19 cellular contexts compared by ENCODE assay signal in genomic region chr18:34261865-34262780, GRCh38. TPM values are rescaled to one million over a fixed set of nuclear protein-coding genes. Genes with fewer than 3 reads are reported as not detected.
DNase-seq lines count a peak whose midpoint lies in the region; ATAC-seq and TF ChIP-seq lines count a peak whose summit lies in the region.
"Had no signal": no experiment of that assay in that cellular context is flagged by ENCODE, and none has a peak within 500 bp of the region (broad histone marks: within the 10 kb centered on the region; RNA-seq: fewer than 3 reads in every experiment).

No MANE protein-coding gene starts in this region.

- H3K27me3 Mint-ChIP-seq in endothelial cell (ENCODE audit: unreplicated experiment) (no peaks in the 10 kb centered on the region), type B pancreatic cell (no peaks in the 10 kb centered on the region)
- H3K27me3 Mint-ChIP-seq in activated CD8-positive, alpha-beta T cell treated with anti-CD3 and anti-CD28 coated beads, Interleukin-2, amount 10 ng/mL, durations not matched to agents 7 days and 5 days (ENCODE audit: low read depth), result no peaks in the 10 kb centered on the region
- H3K27me3 Mint-ChIP-seq: CD8-positive, alpha-beta memory T cell; memory B cell; stimulated activated naive CD8-positive, alpha-beta T cell treated with anti-CD3 and anti-CD28 coated beads, Interleukin-15, amount 100 ng/mL, for 72 hours had no signal

- H3K4me1 Mint-ChIP-seq in endothelial cell (ENCODE audit: unreplicated experiment) (no peaks in the 10 kb centered on the region), type B pancreatic cell (ENCODE audit: unreplicated experiment) (no peaks in the 10 kb centered on the region)
- no peaks in the 10 kb centered on the region for H3K4me1 Mint-ChIP-seq in activated CD8-positive, alpha-beta T cell treated with anti-CD3 and anti-CD28 coated beads, Interleukin-2, amount 10 ng/mL, durations not matched to agents 7 days and 5 days (ENCODE audit: low read depth)
- H3K4me1 Mint-ChIP-seq: CD8-positive, alpha-beta memory T cell; memory B cell; stimulated activated naive CD8-positive, alpha-beta T cell treated with anti-CD3 and anti-CD28 coated beads, Interleukin-15, amount 100 ng/mL, for 72 hours had no signal

- DNase-seq in endothelial cell (ENCODE audit: low spot score), result no peak
- no peak for DNase-seq in type B pancreatic cell (ENCODE audit: extremely low spot score, unreplicated experiment)
- DNase-seq in activated naive CD4-positive, alpha-beta T cell treated with anti-CD3 and anti-CD28 coated beads, Interleukin-2, amount 50 U/mL, for 16 hours, result no peak
- DNase-seq in OCI-M2 (lab: John Stamatoyannopoulos, UW; ENCODE audit: unreplicated experiment), result no peak
- no peak for DNase-seq in activated CD8-positive, alpha-beta T cell treated with anti-CD3 and anti-CD28 coated beads, Interleukin-2, amount 10 ng/mL, durations not matched to agents 7 days and 5 days
- DNase-seq: activated CD4-positive, alpha-beta T cell treated with anti-CD3 and anti-CD28 coated beads, Interleukin-2, amount 50 U/mL, for 48 hours; activated gamma-delta T cell; CD8-positive, alpha-beta memory T cell; dorsolateral prefrontal cortex; GOT3; MV-4-11; NCI-H2171; SK-N-SH; stimulated activated naive CD8-positive, alpha-beta T cell treated with anti-CD3 and anti-CD28 coated beads, Interleukin-15, amount 100 ng/mL, for 72 hours had no signal

- ATAC-seq in GM19043 (IDR thresholded peaks at IDR 0.05; ENCODE audit: low read depth, unreplicated experiment) (peak; percentile 89), HG02759 (IDR thresholded peaks at IDR 0.05; ENCODE audit: unreplicated experiment) (peak; percentile 95)
- ATAC-seq in activated CD8-positive, alpha-beta T cell treated with anti-CD3 and anti-CD28 coated beads, Interleukin-2, amount 10 ng/mL, durations not matched to agents 7 days and 5 days, result no peak
- ATAC-seq: stimulated activated naive CD8-positive, alpha-beta T cell treated with anti-CD3 and anti-CD28 coated beads, Interleukin-15, amount 100 ng/mL, for 72 hours had no signal

- CTCF ChIA-PET in activated CD8-positive, alpha-beta T cell treated with anti-CD3 and anti-CD28 coated beads, Interleukin-2, amount 10 ng/mL, durations not matched to agents 7 days and 5 days (lab: Charles Lee), result no interaction called here

- no peak overlapping the region for H3K27ac Mint-ChIP-seq in endothelial cell (ENCODE audit: unreplicated experiment)
- no peak overlapping the region for H3K27ac Mint-ChIP-seq in type B pancreatic cell
- no peak overlapping the region for H3K27ac Mint-ChIP-seq in activated CD8-positive, alpha-beta T cell treated with anti-CD3 and anti-CD28 coated beads, Interleukin-2, amount 10 ng/mL, durations not matched to agents 7 days and 5 days
- H3K27ac Mint-ChIP-seq: CD8-positive, alpha-beta memory T cell; memory B cell; stimulated activated naive CD8-positive, alpha-beta T cell treated with anti-CD3 and anti-CD28 coated beads, Interleukin-15, amount 100 ng/mL, for 72 hours had no signal

- H3K4me3 Mint-ChIP-seq in endothelial cell (ENCODE audit: unreplicated experiment) (no peak overlapping the region), type B pancreatic cell (no peak overlapping the region)
- no peak overlapping the region for H3K4me3 Mint-ChIP-seq in activated CD8-positive, alpha-beta T cell treated with anti-CD3 and anti-CD28 coated beads, Interleukin-2, amount 10 ng/mL, durations not matched to agents 7 days and 5 days
- H3K4me3 Mint-ChIP-seq: CD8-positive, alpha-beta memory T cell; memory B cell; stimulated activated naive CD8-positive, alpha-beta T cell treated with anti-CD3 and anti-CD28 coated beads, Interleukin-15, amount 100 ng/mL, for 72 hours had no signal

- peaks cover 7% of the 10 kb centered on the region for H3K36me3 Mint-ChIP-seq in endothelial cell (ENCODE audit: low read depth, unreplicated experiment)
- H3K36me3 Mint-ChIP-seq in type B pancreatic cell, result no peaks in the 10 kb centered on the region
- H3K36me3 Mint-ChIP-seq in activated CD8-positive, alpha-beta T cell treated with anti-CD3 and anti-CD28 coated beads, Interleukin-2, amount 10 ng/mL, durations not matched to agents 7 days and 5 days (ENCODE audit: low read depth), result no peaks in the 10 kb centered on the region
- H3K36me3 Mint-ChIP-seq: CD8-positive, alpha-beta memory T cell had no signal

- POLR2A ChIA-PET in activated CD8-positive, alpha-beta T cell treated with anti-CD3 and anti-CD28 coated beads, Interleukin-2, amount 10 ng/mL, durations not matched to agents 7 days and 5 days (lab: Charles Lee), result no interaction called here

- peak; percentile 70 for TF ChIP-seq CTCF in endothelial cell (IDR thresholded peaks at IDR 0.05; ENCODE audit: unreplicated experiment)
- TF ChIP-seq CTCF in type B pancreatic cell (conservative IDR thresholded peaks at IDR 0.05), result peak; percentile 50

- peaks cover 4% of the 10 kb centered on the region for H3K9me3 Mint-ChIP-seq in endothelial cell (ENCODE audit: unreplicated experiment)
- H3K9me3 Mint-ChIP-seq in type B pancreatic cell, result no peaks in the 10 kb centered on the region
- peaks cover 19% of the 10 kb centered on the region for H3K9me3 Mint-ChIP-seq in activated CD8-positive, alpha-beta T cell treated with anti-CD3 and anti-CD28 coated beads, Interleukin-2, amount 10 ng/mL, durations not matched to agents 7 days and 5 days (ENCODE audit: insufficient read depth)

RNA-seq across cellular contexts. Expression of gene NOL4, which starts 37.4 kb away (rescaled TPM):
- total RNA-seq in endothelial cell (ENCODE audit: unreplicated experiment) (0.67 TPM), type B pancreatic cell (ENCODE audit: low replicate concordance) (3.6 and 8.9 TPM in 2 replicates)
- not detected for total RNA-seq in activated CD8-positive, alpha-beta T cell treated with anti-CD3 and anti-CD28 coated beads, Interleukin-2, amount 10 ng/mL, durations not matched to agents 7 days and 5 days
- total RNA-seq: CD8-positive, alpha-beta memory T cell; osteoblast; smooth muscle cell had no signal
